ENCODE assay signal across 8 cellular contexts in genomic region chr6:30613251-30614043, GRCh38. TPM values are rescaled to one million over a fixed set of nuclear protein-coding genes. Genes with fewer than 3 reads are reported as not detected.
A peak's percentile ranks its signal among the peaks of the same experiment; 100 is the strongest.
DNase-seq lines count a peak whose midpoint lies in the region; ATAC-seq, FAIRE-seq and TF ChIP-seq lines count a peak whose summit lies in the region.

No MANE protein-coding gene starts in this region.

- H3K36me3 ChIP-seq in KMS-11 (ENCODE audit: insufficient read depth) (peaks cover 10% of the 10 kb centered on the region; the same call in 1 of the 2 replicates), K562 (ENCODE audit: control insufficient read depth, insufficient read depth, low read length) (peaks cover 72% of the 10 kb centered on the region)

- TF ChIP-seq CTCF in A549 (IDR thresholded peaks at IDR 0.05) (no peak), KMS-11 (conservative IDR thresholded peaks at IDR 0.05; ENCODE audit: low read depth, low read length) (no peak), K562 (IDR thresholded peaks at IDR 0.05 in 2 of 3, conservative IDR thresholded peaks at IDR 0.05 in 1 of 3; ENCODE audit: insufficient read depth in 2 of 3, low read depth in 1 of 3, low read length in 3 of 3) (no peak), mesothelial cell of epicardium (IDR thresholded peaks at IDR 0.05; ENCODE audit: unreplicated experiment) (no peak), RWPE1 (conservative IDR thresholded peaks at IDR 0.05; ENCODE audit: low read depth) (no peak), GM13976 (IDR thresholded peaks at IDR 0.05; ENCODE audit: borderline replicate concordance, control extremely low read depth, extremely low read depth, insufficient read depth, missing control alignments) (no peak)

- peak overlapping the region; percentile 93 for H3K4me3 Mint-ChIP-seq in mesothelial cell of epicardium

- DNase-seq in A549 (ENCODE audit: low read depth in 1 of 2, low spot score in 1 of 2) (no peak), K562 (ENCODE audit: extremely low read depth in 1 of 4, low spot score in 3 of 4) (peak in 1 of 4 experiments; percentile 55), mesothelial cell of epicardium (ENCODE audit: low spot score in 2 of 2, unreplicated experiment in 2 of 2) (no peak), RWPE1 (ENCODE audit: low spot score) (no peak), GM13976 (ENCODE audit: low spot score) (no peak), SK-N-DZ (ENCODE audit: low spot score) (no peak), T1000 (lab: John Stamatoyannopoulos, UW) (no peak)

- H3K27ac Mint-ChIP-seq in mesothelial cell of epicardium, result peak overlapping the region; percentile 100

- TF ChIP-seq RAD21 in A549 (conservative IDR thresholded peaks at IDR 0.05 in 1 of 2, IDR thresholded peaks at IDR 0.05 in 1 of 2) (no peak), K562 (CRISPR knock-in tag; conservative IDR thresholded peaks at IDR 0.05 in 1 of 2, IDR thresholded peaks at IDR 0.05 in 1 of 2) (no peak; a peak in 1 of 4 replicates)

- H3K4me2 ChIP-seq in A549, result peak overlapping the region; percentile 100
- H3K4me2 ChIP-seq in KMS-11, result no peak overlapping the region
- peak overlapping the region; percentile 99; the same call in 1 of the 2 replicates for H3K4me2 ChIP-seq in K562 (ENCODE audit: insufficient read depth, low read length)

- no peaks in the 10 kb centered on the region for H3K9me3 Mint-ChIP-seq in mesothelial cell of epicardium

- H3K4me1 ChIP-seq in A549, result peaks cover 33% of the 10 kb centered on the region
- peaks cover 20% of the 10 kb centered on the region for H3K4me1 ChIP-seq in KMS-11 (ENCODE audit: low read depth, poor library complexity, severe bottlenecking)
- H3K4me1 ChIP-seq in K562 (replicated peaks in 1 of 2; ENCODE audit: control insufficient read depth in 2 of 2, insufficient read depth in 2 of 2, low read length in 2 of 2), result peaks cover 0 to 22% of the 10 kb centered on the region in 2 experiments; a peak in 3 of 5 replicates

- no peaks in the 10 kb centered on the region for H3K27me3 Mint-ChIP-seq in mesothelial cell of epicardium (ENCODE audit: low read depth)

- POLR2A ChIA-PET in A549 (lab: Yijun Ruan, JAX), result interaction anchor here (1.8 to 3.0 kb wide), 4 partner anchors 13 to 69 kb away, joined by 4 to 15 read pairs (median 10); partner anchors contain the start of gene ABCF1
- POLR2A ChIA-PET in K562 (lab: Yijun Ruan, JAX), result interaction anchor here (0.6 to 4.8 kb wide), 36 partner anchors 9 to 790 kb away, joined by 3 to 310 read pairs (median 4); partner anchors contain the start of genes ABCF1, ATAT1, C6orf136 and DHX16
- POLR2A ChIA-PET in RWPE1 (lab: Yijun Ruan, JAX; ENCODE audit: low non-redundant PET), result interaction anchor here (0.5 to 0.6 kb wide), 3 partner anchors 33 to 287 kb away, joined by 3 read pairs; partner anchors contain the start of gene TRIM39

- H3K79me2 ChIP-seq in KMS-11 (ENCODE audit: insufficient read depth, low read depth), result peaks cover 52% of the 10 kb centered on the region
- peaks cover 82% of the 10 kb centered on the region for H3K79me2 ChIP-seq in K562 (ENCODE audit: control insufficient read depth, insufficient read depth, low read length)

- TF ChIP-seq EP300 in A549 (IDR thresholded peaks at IDR 0.05) (no peak), K562 (IDR thresholded peaks at IDR 0.05; ENCODE audit: low read length) (no peak)

- H2AFZ ChIP-seq in KMS-11 (ENCODE audit: low read depth) (no peak overlapping the region), K562 (ENCODE audit: low read depth, low read length) (no peak overlapping the region)

- ATAC-seq in A549, result no peak
- ATAC-seq in K562, result no peak

- no peaks in the 10 kb centered on the region for H4K20me1 ChIP-seq in KMS-11 (ENCODE audit: insufficient read depth)
- H4K20me1 ChIP-seq in K562 (replicated peaks; ENCODE audit: control insufficient read depth, insufficient read depth, low read length), result peaks cover 8% of the 10 kb centered on the region; the same call in 1 of the 2 replicates

- H3K9me3 ChIP-seq in A549 (no peaks in the 10 kb centered on the region), K562 (replicated peaks; ENCODE audit: control insufficient read depth, insufficient read depth, low read depth, low read length) (no peaks in the 10 kb centered on the region)

- TF ChIP-seq POLR2A in A549 (IDR thresholded peaks at IDR 0.05; ENCODE audit: low read length), result no peak
- peak; percentile 64 for TF ChIP-seq POLR2A in K562 (conservative IDR thresholded peaks at IDR 0.05)

- H3K27me3 ChIP-seq in KMS-11 (ENCODE audit: insufficient read depth, low read depth) (no peaks in the 10 kb centered on the region), K562 (ENCODE audit: control insufficient read depth in 2 of 2, insufficient read depth in 2 of 2, low read length in 2 of 2) (no peaks in the 10 kb centered on the region)

- BruUV-seq in K562 (replicated peaks; lab: Mats Ljungman, UMichigan), result no TSS peak

- in situ Hi-C loops in K562 (cut with MboI) (no loop called here), GM13976 (cut with MboI; ENCODE audit: low sequenced_read_pairs, unreplicated experiment) (no loop called here)

- peaks cover 61% of the 10 kb centered on the region for H3K4me1 Mint-ChIP-seq in mesothelial cell of epicardium

- H3K27ac ChIP-seq in A549, result peak overlapping the region in 1 of 2 experiments; percentile 90; a peak in 4 of 6 replicates
- H3K27ac ChIP-seq in KMS-11, result peak overlapping the region; percentile 95; the same call in 1 of the 2 replicates
- H3K27ac ChIP-seq in K562 (ENCODE audit: extremely low read depth, low read depth, low read length), result peak overlapping the region; percentile 95; the same call in 2 of the 3 replicates
- H3K27ac ChIP-seq in RWPE1, result no peak overlapping the region

- H3K4me3 ChIP-seq in A549, result no peak overlapping the region
- H3K4me3 ChIP-seq in KMS-11 (IDR thresholded peaks at IDR 0.05; ENCODE audit: insufficient read depth, low read depth, low read length), result no peak overlapping the region
- peak overlapping the region; percentile 68; the same call in 1 of the 2 replicates for H3K4me3 ChIP-seq in K562

- no peak for FAIRE-seq in A549 (lab: Jason Lieb, UNC)
- FAIRE-seq in K562 (lab: Jason Lieb, UNC), result no peak

- H3K36me3 Mint-ChIP-seq in mesothelial cell of epicardium, result peaks cover 23% of the 10 kb centered on the region

- CTCF ChIA-PET in A549 (lab: Yijun Ruan, JAX), result interaction anchor here (0.6 to 3.7 kb wide), 9 partner anchors 10 to 160 kb away, joined by 3 to 16 read pairs (median 6); no protein-coding TSS in a partner anchor
- CTCF ChIA-PET in K562 (lab: Yijun Ruan, JAX; ENCODE audit: low intra/inter-chr PET ratio), result no interaction called here
- CTCF ChIA-PET in RWPE1 (lab: Yijun Ruan, JAX), result interaction anchor here (0.6 to 1.5 kb wide), 5 partner anchors 11 to 1006 kb away, joined by 3 to 7 read pairs (median 4); no protein-coding TSS in a partner anchor

- intact Hi-C loops in K562 (cut with micrococcal nuclease), result loop anchor here (2.0 kb wide), 1 partner anchor 59 kb away; the partner anchor contains the start of gene DHX16

- H3K9ac ChIP-seq in KMS-11, result no peak overlapping the region; the same call in 1 of the 2 replicates
- H3K9ac ChIP-seq in K562 (ENCODE audit: insufficient read depth in 1 of 2, low read depth in 2 of 2, low read length in 2 of 2), result peak overlapping the region in 1 of 2 experiments; percentile 99; a peak in 3 of 4 replicates

- no peaks in the 10 kb centered on the region for H3K9me1 ChIP-seq in K562 (ENCODE audit: control insufficient read depth, insufficient read depth, low read length)

RNA-seq across cellular contexts. Expression of gene PPP1R10, which starts 3.6 kb away (rescaled TPM):
- 33.3 and 37.6 TPM in 2 replicates for polyA plus RNA-seq in A549 (2011; rRNA removed)
- 15.1 and 17.9 TPM in 2 replicates for polyA plus RNA-seq in A549 (2012; cell fraction: cytosol; rRNA removed)
- 44.4 and 44.5 TPM in 2 replicates for polyA plus RNA-seq in A549 (2012; cell fraction: nucleus; rRNA removed)
- 25.2 to 28.4 TPM (median 26.4 TPM) in 3 replicates for polyA plus RNA-seq in A549 (2017; fragmentation: RNase III; extraction: RNeasy Plus Mini Kit Qiagen cat#74134 plus additional on column Dnase treatment)
- 58.0 and 128 TPM in 2 replicates for polyA minus RNA-seq in A549 (2011; rRNA and poly(A)+ RNA removed)
- total RNA-seq in K562 (2011; cell fraction: chromatin; rRNA removed; ENCODE audit: low replicate concordance), result 194 and 283 TPM in 2 replicates
- total RNA-seq in K562 (2011; cell fraction: nucleolus; rRNA removed), result 176 and 243 TPM in 2 replicates
- total RNA-seq in K562 (2011; cell fraction: nucleoplasm; rRNA removed), result 172 and 194 TPM in 2 replicates
- total RNA-seq in K562 (2014; rRNA removed), result 32.6 and 60.5 TPM in 2 replicates
- total RNA-seq in K562 (2014; rRNA removed; fragmentation: Illumina TruSeq; extraction: Trizol), result 49.7 TPM in 2 replicates
- total RNA-seq in K562 (2015; rRNA removed; fragmentation: Illumina TruSeq; extraction: Trizol), result 39.9 and 49.9 TPM in 2 replicates
- 65.5 and 69.9 TPM in 2 replicates for total RNA-seq in K562 (2021)
- 19.4 and 28.1 TPM in 2 replicates for polyA plus RNA-seq in K562 (2011; rRNA removed)
- 14.0 and 15.3 TPM in 2 replicates for polyA plus RNA-seq in K562 (2011; cell fraction: cytosol; rRNA removed)
- polyA plus RNA-seq in K562 (2011; cell fraction: nucleus; rRNA removed), result 79.8 and 95.1 TPM in 2 replicates
- 38.2 and 56.5 TPM in 2 replicates for polyA plus RNA-seq in K562 (2012)
- polyA plus RNA-seq in K562 (2014; fragmentation: Illumina TruSeq; extraction: Trizol), result 31.3 and 61.2 TPM in 2 replicates
- polyA plus RNA-seq in K562 (2014; fragmentation: Nextera tagmentation; extraction: Ambion mirVana), result 10 to 100 TPM; 14.1 to 21.9 TPM
- polyA plus RNA-seq in K562 (2014; rRNA removed), result 26.8 and 30.4 TPM in 2 replicates
- polyA minus RNA-seq in K562 (2011; rRNA and poly(A)+ RNA removed), result 111 and 152 TPM in 2 replicates
- 27.6 and 30.5 TPM in 2 replicates for polyA minus RNA-seq in K562 (2011; cell fraction: cytosol; rRNA and poly(A)+ RNA removed)
- polyA minus RNA-seq in K562 (2011; cell fraction: nucleus; rRNA and poly(A)+ RNA removed), result 193 and 329 TPM in 2 replicates
- 107 to 120 TPM (median 117 TPM) in 3 replicates for total RNA-seq in mesothelial cell of epicardium
- polyA plus RNA-seq in SK-N-DZ (2014; cell fraction: cytosol; rRNA removed), result 20.8 and 27.2 TPM in 2 replicates
- 31.9 and 45.8 TPM in 2 replicates for polyA plus RNA-seq in SK-N-DZ (2014; cell fraction: nucleus; rRNA removed)

RNA-seq across cellular contexts. Expression of gene MRPS18B, which starts 4.2 kb away (rescaled TPM):
- 91.1 and 97.3 TPM in 2 replicates for polyA plus RNA-seq in A549 (2011; rRNA removed)
- 82.9 and 109 TPM in 2 replicates for polyA plus RNA-seq in A549 (2012; cell fraction: cytosol; rRNA removed)
- 43.7 and 51.4 TPM in 2 replicates for polyA plus RNA-seq in A549 (2012; cell fraction: nucleus; rRNA removed)
- 83.6 to 104 TPM (median 85.3 TPM) in 3 replicates for polyA plus RNA-seq in A549 (2017; fragmentation: RNase III; extraction: RNeasy Plus Mini Kit Qiagen cat#74134 plus additional on column Dnase treatment)
- 73.2 and 79.0 TPM in 2 replicates for polyA minus RNA-seq in A549 (2011; rRNA and poly(A)+ RNA removed)
- 34.1 and 72.7 TPM in 2 replicates for total RNA-seq in K562 (2011; cell fraction: chromatin; rRNA removed; ENCODE audit: low replicate concordance)
- total RNA-seq in K562 (2011; cell fraction: nucleolus; rRNA removed), result 57.9 and 58.4 TPM in 2 replicates
- 49.2 and 50.2 TPM in 2 replicates for total RNA-seq in K562 (2011; cell fraction: nucleoplasm; rRNA removed)
- 134 and 143 TPM in 2 replicates for total RNA-seq in K562 (2014; rRNA removed)
- total RNA-seq in K562 (2014; rRNA removed; fragmentation: Illumina TruSeq; extraction: Trizol), result 159 TPM in 2 replicates
- total RNA-seq in K562 (2015; rRNA removed; fragmentation: Illumina TruSeq; extraction: Trizol), result 144 and 146 TPM in 2 replicates
- 125 and 132 TPM in 2 replicates for total RNA-seq in K562 (2021)
- 177 and 178 TPM in 2 replicates for polyA plus RNA-seq in K562 (2011; rRNA removed)
- polyA plus RNA-seq in K562 (2011; cell fraction: cytosol; rRNA removed), result 261 and 277 TPM in 2 replicates
- 41.8 and 46.9 TPM in 2 replicates for polyA plus RNA-seq in K562 (2011; cell fraction: nucleus; rRNA removed)
- 141 and 165 TPM in 2 replicates for polyA plus RNA-seq in K562 (2012)
- polyA plus RNA-seq in K562 (2014; fragmentation: Illumina TruSeq; extraction: Trizol), result 285 and 292 TPM in 2 replicates
- polyA plus RNA-seq in K562 (2014; fragmentation: Nextera tagmentation; extraction: Ambion mirVana), result 100 to 1,000 TPM; 331 to 383 TPM
- polyA plus RNA-seq in K562 (2014; rRNA removed), result 180 and 270 TPM in 2 replicates
- polyA minus RNA-seq in K562 (2011; rRNA and poly(A)+ RNA removed), result 121 and 136 TPM in 2 replicates
- polyA minus RNA-seq in K562 (2011; cell fraction: cytosol; rRNA and poly(A)+ RNA removed), result 91.8 and 121 TPM in 2 replicates
- 25.8 and 35.7 TPM in 2 replicates for polyA minus RNA-seq in K562 (2011; cell fraction: nucleus; rRNA and poly(A)+ RNA removed)
- total RNA-seq in mesothelial cell of epicardium, result 29.8 to 33.5 TPM (median 30.2 TPM) in 3 replicates
- 109 and 123 TPM in 2 replicates for polyA plus RNA-seq in SK-N-DZ (2014; cell fraction: cytosol; rRNA removed)
- polyA plus RNA-seq in SK-N-DZ (2014; cell fraction: nucleus; rRNA removed), result 19.2 and 32.6 TPM in 2 replicates

RNA-seq across cellular contexts. Expression of gene ATAT1, which starts 13.2 kb away (rescaled TPM):
- polyA plus RNA-seq in A549 (2011; rRNA removed), result 7.4 and 9.3 TPM in 2 replicates
- 8.0 and 9.3 TPM in 2 replicates for polyA plus RNA-seq in A549 (2012; cell fraction: cytosol; rRNA removed)
- 16.6 and 20.6 TPM in 2 replicates for polyA plus RNA-seq in A549 (2012; cell fraction: nucleus; rRNA removed)
- polyA plus RNA-seq in A549 (2017; fragmentation: RNase III; extraction: RNeasy Plus Mini Kit Qiagen cat#74134 plus additional on column Dnase treatment), result 8.6 to 9.3 TPM (median 8.6 TPM) in 3 replicates
- 5.5 and 10.0 TPM in 2 replicates for polyA minus RNA-seq in A549 (2011; rRNA and poly(A)+ RNA removed)
- 24.6 and 28.0 TPM in 2 replicates for total RNA-seq in K562 (2011; cell fraction: chromatin; rRNA removed; ENCODE audit: low replicate concordance)
- total RNA-seq in K562 (2011; cell fraction: nucleolus; rRNA removed), result 10.2 and 12.0 TPM in 2 replicates
- total RNA-seq in K562 (2011; cell fraction: nucleoplasm; rRNA removed), result 21.6 and 43.5 TPM in 2 replicates
- total RNA-seq in K562 (2014; rRNA removed), result 1.00 and 2.9 TPM in 2 replicates
- total RNA-seq in K562 (2014; rRNA removed; fragmentation: Illumina TruSeq; extraction: Trizol), result 1.5 and 1.7 TPM in 2 replicates
- total RNA-seq in K562 (2015; rRNA removed; fragmentation: Illumina TruSeq; extraction: Trizol), result 1.6 and 1.7 TPM in 2 replicates
- 3.7 and 4.1 TPM in 2 replicates for total RNA-seq in K562 (2021)
- 4.2 and 7.4 TPM in 2 replicates for polyA plus RNA-seq in K562 (2011; rRNA removed)
- 4.0 and 6.1 TPM in 2 replicates for polyA plus RNA-seq in K562 (2011; cell fraction: cytosol; rRNA removed)
- polyA plus RNA-seq in K562 (2011; cell fraction: nucleus; rRNA removed), result 38.2 and 41.0 TPM in 2 replicates
- 4.5 and 6.2 TPM in 2 replicates for polyA plus RNA-seq in K562 (2012)
- 4.3 and 5.8 TPM in 2 replicates for polyA plus RNA-seq in K562 (2014; fragmentation: Illumina TruSeq; extraction: Trizol)
- under 1 TPM; 0.65 to 0.71 TPM for polyA plus RNA-seq in K562 (2014; fragmentation: Nextera tagmentation; extraction: Ambion mirVana)
- polyA plus RNA-seq in K562 (2014; rRNA removed), result 4.9 and 5.1 TPM in 2 replicates
- 3.3 and 3.9 TPM in 2 replicates for polyA minus RNA-seq in K562 (2011; rRNA and poly(A)+ RNA removed)
- 1.5 and 2.3 TPM in 2 replicates for polyA minus RNA-seq in K562 (2011; cell fraction: cytosol; rRNA and poly(A)+ RNA removed)
- polyA minus RNA-seq in K562 (2011; cell fraction: nucleus; rRNA and poly(A)+ RNA removed), result 4.8 and 7.0 TPM in 2 replicates
- total RNA-seq in mesothelial cell of epicardium, result 51.0 to 57.0 TPM (median 51.2 TPM) in 3 replicates
- polyA plus RNA-seq in SK-N-DZ (2014; cell fraction: cytosol; rRNA removed), result 12.6 and 14.2 TPM in 2 replicates
- 32.5 and 75.5 TPM in 2 replicates for polyA plus RNA-seq in SK-N-DZ (2014; cell fraction: nucleus; rRNA removed)

RNA-seq across cellular contexts. Expression of gene C6orf136, which starts 33.5 kb away (rescaled TPM):
- polyA plus RNA-seq in A549 (2011; rRNA removed), result 7.5 and 9.2 TPM in 2 replicates
- polyA plus RNA-seq in A549 (2012; cell fraction: cytosol; rRNA removed), result 15.7 and 16.9 TPM in 2 replicates
- 30.3 and 36.4 TPM in 2 replicates for polyA plus RNA-seq in A549 (2012; cell fraction: nucleus; rRNA removed)
- 11.4 to 12.6 TPM (median 11.7 TPM) in 3 replicates for polyA plus RNA-seq in A549 (2017; fragmentation: RNase III; extraction: RNeasy Plus Mini Kit Qiagen cat#74134 plus additional on column Dnase treatment)
- 11.7 and 15.0 TPM in 2 replicates for polyA minus RNA-seq in A549 (2011; rRNA and poly(A)+ RNA removed)
- 52.8 and 100 TPM in 2 replicates for total RNA-seq in K562 (2011; cell fraction: chromatin; rRNA removed; ENCODE audit: low replicate concordance)
- 71.3 and 77.0 TPM in 2 replicates for total RNA-seq in K562 (2011; cell fraction: nucleolus; rRNA removed)
- 61.3 and 61.8 TPM in 2 replicates for total RNA-seq in K562 (2011; cell fraction: nucleoplasm; rRNA removed)
- 16.9 and 26.8 TPM in 2 replicates for total RNA-seq in K562 (2014; rRNA removed)
- total RNA-seq in K562 (2014; rRNA removed; fragmentation: Illumina TruSeq; extraction: Trizol), result 14.1 and 14.5 TPM in 2 replicates
- total RNA-seq in K562 (2015; rRNA removed; fragmentation: Illumina TruSeq; extraction: Trizol), result 15.6 and 19.0 TPM in 2 replicates
- total RNA-seq in K562 (2021), result 55.0 and 63.1 TPM in 2 replicates
- polyA plus RNA-seq in K562 (2011; rRNA removed), result 16.2 and 35.4 TPM in 2 replicates
- polyA plus RNA-seq in K562 (2011; cell fraction: cytosol; rRNA removed), result 35.9 and 43.4 TPM in 2 replicates
- polyA plus RNA-seq in K562 (2011; cell fraction: nucleus; rRNA removed), result 124 and 164 TPM in 2 replicates
- polyA plus RNA-seq in K562 (2012), result 46.4 and 46.8 TPM in 2 replicates
- 50.3 and 54.6 TPM in 2 replicates for polyA plus RNA-seq in K562 (2014; fragmentation: Illumina TruSeq; extraction: Trizol)
- 10 to 100 TPM; 18.4 to 18.5 TPM for polyA plus RNA-seq in K562 (2014; fragmentation: Nextera tagmentation; extraction: Ambion mirVana)
- polyA plus RNA-seq in K562 (2014; rRNA removed), result 34.7 and 43.6 TPM in 2 replicates
- 15.3 and 18.6 TPM in 2 replicates for polyA minus RNA-seq in K562 (2011; rRNA and poly(A)+ RNA removed)
- polyA minus RNA-seq in K562 (2011; cell fraction: cytosol; rRNA and poly(A)+ RNA removed), result 17.3 and 23.6 TPM in 2 replicates
- 16.6 and 27.5 TPM in 2 replicates for polyA minus RNA-seq in K562 (2011; cell fraction: nucleus; rRNA and poly(A)+ RNA removed)
- 12.0 to 15.8 TPM (median 15.0 TPM) in 3 replicates for total RNA-seq in mesothelial cell of epicardium
- 10.5 and 11.0 TPM in 2 replicates for polyA plus RNA-seq in SK-N-DZ (2014; cell fraction: cytosol; rRNA removed)
- polyA plus RNA-seq in SK-N-DZ (2014; cell fraction: nucleus; rRNA removed), result 23.2 and 46.9 TPM in 2 replicates

RNA-seq across cellular contexts. Expression of gene ABCF1, which starts 42.2 kb away (rescaled TPM):
- polyA plus RNA-seq in A549 (2011; rRNA removed) (30.2 and 31.0 TPM in 2 replicates), A549 (2017; fragmentation: RNase III; extraction: RNeasy Plus Mini Kit Qiagen cat#74134 plus additional on column Dnase treatment) (71.3 to 73.3 TPM (median 72.0 TPM) in 3 replicates), K562 (2011; rRNA removed) (47.4 and 53.0 TPM in 2 replicates), K562 (2014; fragmentation: Illumina TruSeq; extraction: Trizol) (193 and 194 TPM in 2 replicates), K562 (2014; fragmentation: Nextera tagmentation; extraction: Ambion mirVana) (10 to 100 TPM; 41.6 to 43.5 TPM), K562 (2014; rRNA removed) (91.6 and 95.4 TPM in 2 replicates)
- 34.1 and 35.6 TPM in 2 replicates for polyA plus RNA-seq in A549 (2012; cell fraction: cytosol; rRNA removed)
- polyA plus RNA-seq in A549 (2012; cell fraction: nucleus; rRNA removed), result 54.0 and 59.5 TPM in 2 replicates
- 62.5 and 64.1 TPM in 2 replicates for polyA minus RNA-seq in A549 (2011; rRNA and poly(A)+ RNA removed)
- total RNA-seq in K562 (2011; cell fraction: chromatin; rRNA removed; ENCODE audit: low replicate concordance), result 106 and 144 TPM in 2 replicates
- total RNA-seq in K562 (2011; cell fraction: nucleolus; rRNA removed), result 68.8 and 74.0 TPM in 2 replicates
- 67.5 and 78.2 TPM in 2 replicates for total RNA-seq in K562 (2011; cell fraction: nucleoplasm; rRNA removed)
- total RNA-seq in K562 (2014; rRNA removed) (149 and 166 TPM in 2 replicates), K562 (2014; rRNA removed; fragmentation: Illumina TruSeq; extraction: Trizol) (102 and 114 TPM in 2 replicates), K562 (2015; rRNA removed; fragmentation: Illumina TruSeq; extraction: Trizol) (137 and 138 TPM in 2 replicates), K562 (2021) (120 and 138 TPM in 2 replicates), mesothelial cell of epicardium (71.4 to 73.6 TPM (median 71.5 TPM) in 3 replicates)
- polyA plus RNA-seq in K562 (2011; cell fraction: cytosol; rRNA removed), result 55.5 and 68.2 TPM in 2 replicates
- polyA plus RNA-seq in K562 (2011; cell fraction: nucleus; rRNA removed), result 107 and 119 TPM in 2 replicates
- polyA plus RNA-seq in K562 (2012), result 94.3 and 135 TPM in 2 replicates
- 64.1 and 88.2 TPM in 2 replicates for polyA minus RNA-seq in K562 (2011; rRNA and poly(A)+ RNA removed)
- polyA minus RNA-seq in K562 (2011; cell fraction: cytosol; rRNA and poly(A)+ RNA removed), result 70.7 and 87.6 TPM in 2 replicates
- 30.8 and 44.9 TPM in 2 replicates for polyA minus RNA-seq in K562 (2011; cell fraction: nucleus; rRNA and poly(A)+ RNA removed)
- polyA plus RNA-seq in SK-N-DZ (2014; cell fraction: cytosol; rRNA removed), result 36.0 and 46.5 TPM in 2 replicates
- polyA plus RNA-seq in SK-N-DZ (2014; cell fraction: nucleus; rRNA removed), result 49.0 and 49.4 TPM in 2 replicates

Comparison
In these comparisons a context has a peak if more than half of its experiments do, and no peak if none do; other contexts are left out.
1. Of the 35 proteins assayed by ChIP-seq in both K562 and A549: peak only in K562: POLR2A and POLR2AphosphoS2; only in A549: none; in both: none; in neither: 31; mixed calls (peak in some experiments, not most) for 2.